23 cellular contexts compared by ENCODE assay signal in the genomic region with DNA sequence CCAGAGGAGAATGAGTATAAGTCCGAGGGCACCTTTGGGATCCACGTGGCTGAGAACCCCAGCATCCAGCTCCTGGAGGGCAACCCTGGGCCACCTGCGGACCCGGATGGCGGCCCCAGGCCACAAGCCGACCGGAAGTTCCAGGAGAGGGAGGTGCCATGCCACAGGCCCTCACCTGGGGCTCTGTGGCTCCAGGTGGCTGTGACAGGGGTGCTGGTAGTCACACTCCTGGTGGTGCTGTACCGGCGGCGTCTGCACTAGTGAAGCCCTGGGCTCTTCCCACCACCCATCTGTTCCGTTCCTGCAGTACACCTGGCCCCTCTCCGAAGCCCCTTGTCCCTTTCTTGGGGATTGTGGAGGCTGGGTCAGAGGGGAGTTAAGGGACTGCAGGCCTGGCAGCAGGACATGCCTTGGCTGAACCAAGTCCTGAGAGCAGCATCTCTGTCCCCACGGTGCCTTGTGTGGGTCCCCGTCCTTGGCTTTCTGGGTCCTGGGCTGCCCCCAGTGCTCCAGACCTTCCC.
"Had no signal": no experiment of that assay in that cellular context is flagged by ENCODE, and none has a peak within 500 bp of the region (broad histone marks: within the 10 kb centered on the region; RNA-seq: fewer than 3 reads in every experiment).

No MANE protein-coding gene starts in this region.

- H3K9me3 Mint-ChIP-seq: immature natural killer cell; mesothelial cell of epicardium; naive B cell; natural killer cell; stimulated activated memory B cell treated with anti-CD40 and anti-IgM and Interleukin-4, amounts not matched to agents 10 μg/mL and 1 μg/mL and 100 μg/mL, for 72 hours; stimulated activated naive CD8-positive, alpha-beta T cell treated with anti-CD3 and anti-CD28 coated beads, Interleukin-15, amount 100 ng/mL, for 72 hours had no signal

- H3K36me3 Mint-ChIP-seq: natural killer cell had no signal

- H3K9me3 ChIP-seq: heart left ventricle, left lung, lower lobe of right lung, psoas muscle, right lobe of liver, tibial nerve, upper lobe of left lung had no signal

- DNase-seq: heart left ventricle; hypothalamus; immature natural killer cell; kidney; left colon; left lung; lower lobe of right lung; mesendoderm; naive B cell; natural killer cell; nucleus accumbens; psoas muscle; right lobe of liver; stimulated activated CD4-positive, alpha-beta T cell treated with anti-CD3 and anti-CD28 coated beads, Interleukin-2, amount 100 ng/mL, for 24 hours; stimulated activated CD4-positive, alpha-beta T cell treated with anti-CD3 and anti-CD28 coated beads, Interleukin-4, amount 100 ng/mL, for 24 hours; stimulated activated naive CD4-positive, alpha-beta T cell treated with Interleukin-2 at 50 U/mL for 16 hours; stimulated activated naive CD8-positive, alpha-beta T cell treated with anti-CD3 and anti-CD28 coated beads, Interleukin-15, amount 100 ng/mL, for 72 hours; upper lobe of left lung had no signal

- H3K27ac ChIP-seq: heart left ventricle, left lung, lower lobe of right lung, parathyroid adenoma, psoas muscle, right lobe of liver, tibial nerve, upper lobe of left lung had no signal

- H3K27ac Mint-ChIP-seq: mesothelial cell of epicardium, natural killer cell had no signal

- H3K9ac ChIP-seq: parathyroid adenoma had no signal

- H3K79me2 ChIP-seq: parathyroid adenoma had no signal

- H3K4me1 Mint-ChIP-seq: immature natural killer cell; mesothelial cell of epicardium; stimulated activated naive CD8-positive, alpha-beta T cell treated with anti-CD3 and anti-CD28 coated beads, Interleukin-15, amount 100 ng/mL, for 72 hours had no signal

- H3K4me1 ChIP-seq: left lung, lower lobe of right lung, parathyroid adenoma, psoas muscle, right lobe of liver had no signal

- H3K4me3 ChIP-seq: heart left ventricle, left lung, lower lobe of right lung, psoas muscle, right lobe of liver, smooth muscle cell, tibial nerve, upper lobe of left lung had no signal

- H2AFZ ChIP-seq: parathyroid adenoma had no signal

- ATAC-seq: left colon; left lung; lower lobe of right lung; natural killer cell; stimulated activated memory B cell treated with anti-CD40 and anti-IgM and Interleukin-4, amounts not matched to agents 10 μg/mL and 1 μg/mL and 100 μg/mL, for 72 hours; stimulated activated naive CD8-positive, alpha-beta T cell treated with anti-CD3 and anti-CD28 coated beads, Interleukin-15, amount 100 ng/mL, for 72 hours had no signal

- H3K4me2 ChIP-seq: smooth muscle cell had no signal

- H3K27me3 Mint-ChIP-seq: naive B cell; stimulated activated memory B cell treated with anti-CD40 and anti-IgM and Interleukin-4, amounts not matched to agents 10 μg/mL and 1 μg/mL and 100 μg/mL, for 72 hours; stimulated activated naive CD8-positive, alpha-beta T cell treated with anti-CD3 and anti-CD28 coated beads, Interleukin-15, amount 100 ng/mL, for 72 hours had no signal

- H3K4me3 Mint-ChIP-seq: immature natural killer cell; mesothelial cell of epicardium; naive B cell; natural killer cell; stimulated activated memory B cell treated with anti-CD40 and anti-IgM and Interleukin-4, amounts not matched to agents 10 μg/mL and 1 μg/mL and 100 μg/mL, for 72 hours; stimulated activated naive CD8-positive, alpha-beta T cell treated with anti-CD3 and anti-CD28 coated beads, Interleukin-15, amount 100 ng/mL, for 72 hours had no signal

- H3K27me3 ChIP-seq: heart left ventricle, left lung, right lobe of liver, tibial nerve, upper lobe of left lung had no signal
